Comparison of ENCODE assay signal across 14 cellular contexts in the genomic region with DNA sequence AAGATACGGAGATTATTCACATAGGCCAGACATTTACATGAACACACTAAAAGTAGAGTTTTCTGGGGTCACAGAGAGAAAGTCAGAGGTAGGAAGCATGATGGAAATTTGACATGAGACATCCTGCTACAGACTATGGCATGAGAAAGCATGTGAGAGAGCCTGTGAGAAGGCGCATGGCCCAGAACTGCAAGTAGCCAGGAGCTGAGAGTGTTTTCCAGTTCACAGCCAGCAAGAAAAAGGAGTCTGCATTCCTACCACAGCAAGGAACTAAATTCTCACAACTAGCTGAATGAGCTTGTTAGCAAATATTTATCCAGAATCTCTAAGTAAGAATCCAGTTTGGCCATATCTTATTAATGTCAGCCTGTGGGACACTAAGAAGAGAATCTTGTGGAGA.
DNase-seq lines count a peak whose midpoint lies in the region; ATAC-seq and TF ChIP-seq lines count a peak whose summit lies in the region.
"Had no signal": no experiment of that assay in that cellular context is flagged by ENCODE, and none has a peak within 500 bp of the region (broad histone marks: within the 10 kb centered on the region; RNA-seq: fewer than 3 reads in every experiment).

No MANE protein-coding gene starts in this region.

- H3K4me1 ChIP-seq in endodermal cell (ENCODE audit: control insufficient read depth, insufficient read depth, low read length) (peaks cover 3% of the 10 kb centered on the region), neural progenitor cell (peaks cover 9% of the 10 kb centered on the region)

- H3K9me3 Mint-ChIP-seq in endodermal cell (no peaks in the 10 kb centered on the region), neural progenitor cell (no peaks in the 10 kb centered on the region), endothelial cell (ENCODE audit: unreplicated experiment) (no peaks in the 10 kb centered on the region)

- no peaks in the 10 kb centered on the region for H3F3A ChIP-seq in neural progenitor cell (ENCODE audit: low read depth)

- no peak overlapping the region for H3K4me3 ChIP-seq in SK-N-MC
- no peak overlapping the region for H3K4me3 ChIP-seq in endodermal cell (ENCODE audit: low read length)
- no peak overlapping the region for H3K4me3 ChIP-seq in neural progenitor cell
- H3K4me3 ChIP-seq: BLaER1 had no signal

- no peaks in the 10 kb centered on the region for H4K20me1 ChIP-seq in neural progenitor cell (ENCODE audit: low read depth)
- H4K20me1 ChIP-seq: BLaER1 had no signal

- ATAC-seq in HG03571 (IDR thresholded peaks at IDR 0.05; ENCODE audit: unreplicated experiment) (no peak), HG03045 (IDR thresholded peaks at IDR 0.05; ENCODE audit: unreplicated experiment) (no peak)

- no peak for TF ChIP-seq CTCF in endodermal cell (conservative IDR thresholded peaks at IDR 0.05)
- no peak for TF ChIP-seq CTCF in neural progenitor cell (IDR thresholded peaks at IDR 0.05)
- no peak for TF ChIP-seq CTCF in endothelial cell (IDR thresholded peaks at IDR 0.05; ENCODE audit: unreplicated experiment)

- no peak overlapping the region for H3K9ac ChIP-seq in SK-N-MC (ENCODE audit: insufficient read length)
- no peak overlapping the region for H3K9ac ChIP-seq in endodermal cell (ENCODE audit: extremely low read depth, low read length, poor library complexity, severe bottlenecking)
- no peak overlapping the region for H3K9ac ChIP-seq in neural progenitor cell
- H3K9ac ChIP-seq: BLaER1 had no signal

- WGBS in endodermal cell (ENCODE audit: insufficient coverage in 1 of 2, insufficient read length in 1 of 2), 2 experiments, result 70 to 94% methylated on average over 1 to 2 of the region's 2 CpGs

- H2AFZ ChIP-seq in neural progenitor cell (replicated peaks), result peak overlapping the region; percentile 75

- H3K4me1 Mint-ChIP-seq in endodermal cell (peaks cover 5% of the 10 kb centered on the region), neural progenitor cell (peaks cover 11% of the 10 kb centered on the region), endothelial cell (ENCODE audit: unreplicated experiment) (peaks cover 8% of the 10 kb centered on the region)
- H3K4me1 Mint-ChIP-seq: CD4-positive, CD25-positive, alpha-beta regulatory T cell had no signal

- H3K27me3 ChIP-seq in endodermal cell (ENCODE audit: control insufficient read depth, insufficient read depth, low read length, poor library complexity, severe bottlenecking) (no peaks in the 10 kb centered on the region), neural progenitor cell (no peaks in the 10 kb centered on the region)
- H3K27me3 ChIP-seq: BLaER1 had no signal

- no peaks in the 10 kb centered on the region for H3K27me3 Mint-ChIP-seq in endodermal cell (ENCODE audit: insufficient read depth)
- no peaks in the 10 kb centered on the region for H3K27me3 Mint-ChIP-seq in neural progenitor cell (ENCODE audit: insufficient read depth, low read depth)
- peaks cover 1% of the 10 kb centered on the region for H3K27me3 Mint-ChIP-seq in endothelial cell (ENCODE audit: unreplicated experiment)
- H3K27me3 Mint-ChIP-seq: CD4-positive, CD25-positive, alpha-beta regulatory T cell had no signal

- H3K4me3 Mint-ChIP-seq in endodermal cell (no peak overlapping the region), neural progenitor cell (no peak overlapping the region), endothelial cell (ENCODE audit: unreplicated experiment) (no peak overlapping the region)
- H3K4me3 Mint-ChIP-seq: CD4-positive, CD25-positive, alpha-beta regulatory T cell had no signal

- H3K27ac Mint-ChIP-seq in endodermal cell, result no peak overlapping the region
- H3K27ac Mint-ChIP-seq in neural progenitor cell, result peak overlapping the region; percentile 80
- H3K27ac Mint-ChIP-seq in endothelial cell (ENCODE audit: unreplicated experiment), result no peak overlapping the region
- H3K27ac Mint-ChIP-seq: CD4-positive, CD25-positive, alpha-beta regulatory T cell had no signal

- H3K36me3 Mint-ChIP-seq in endodermal cell (ENCODE audit: low read depth), result no peaks in the 10 kb centered on the region
- H3K36me3 Mint-ChIP-seq in neural progenitor cell, result no peaks in the 10 kb centered on the region
- no peaks in the 10 kb centered on the region for H3K36me3 Mint-ChIP-seq in endothelial cell (ENCODE audit: low read depth, unreplicated experiment)
- H3K36me3 Mint-ChIP-seq: CD4-positive, CD25-positive, alpha-beta regulatory T cell had no signal

- DNase-seq in Ammon's horn (ENCODE audit: low spot score) (peak; percentile 3), SK-N-MC (ENCODE audit: low read depth, low spot score) (no peak), endodermal cell (peak; percentile 53), neural progenitor cell (ENCODE audit: low spot score) (peak; percentile 17), NCI-H2171 treated with DMSO at 0.1 percent for 48 hours (lab: John Stamatoyannopoulos, UW) (no peak), endothelial cell (ENCODE audit: low spot score) (no peak)
- DNase-seq: CD4-positive, CD25-positive, alpha-beta regulatory T cell; DMS53; GF-D8 had no signal

- H3K36me3 ChIP-seq in SK-N-MC (ENCODE audit: insufficient read depth, low read length), result no peaks in the 10 kb centered on the region
- H3K36me3 ChIP-seq in endodermal cell (ENCODE audit: control insufficient read depth, insufficient read depth, low read length), result no peaks in the 10 kb centered on the region
- no peaks in the 10 kb centered on the region for H3K36me3 ChIP-seq in neural progenitor cell
- H3K36me3 ChIP-seq: BLaER1 had no signal

- H3K79me2 ChIP-seq in neural progenitor cell (ENCODE audit: low read depth), result no peaks in the 10 kb centered on the region

- no peaks in the 10 kb centered on the region; the same call in 1 of the 2 replicates for H3K9me3 ChIP-seq in SK-N-MC (ENCODE audit: low read depth, low read length)
- H3K9me3 ChIP-seq in endodermal cell (ENCODE audit: control insufficient read depth, low read length), result no peaks in the 10 kb centered on the region
- H3K9me3 ChIP-seq in neural progenitor cell (ENCODE audit: low read depth), result no peaks in the 10 kb centered on the region
- H3K9me3 ChIP-seq: BLaER1 had no signal

- H3K27ac ChIP-seq in SK-N-MC, result peak overlapping the region; percentile 11; the same call in 1 of the 2 replicates
- H3K27ac ChIP-seq in endodermal cell (ENCODE audit: low read depth, low read length), result no peak overlapping the region
- no peak overlapping the region for H3K27ac ChIP-seq in neural progenitor cell
- H3K27ac ChIP-seq: 22Rv1, BLaER1, HL-60 had no signal

- H3K4me2 ChIP-seq in neural progenitor cell, result peak overlapping the region; percentile 15
- H3K4me2 ChIP-seq: BLaER1 had no signal

Comparison
In these comparisons a context has a peak if more than half of its experiments do, and no peak if none do; other contexts are left out.
1. DNase-seq: peak in Ammon's horn (single experiment), endodermal cell (single experiment) and neural progenitor cell (single experiment); none in SK-N-MC (single experiment), NCI-H2171 treated with DMSO at 0.1 percent for 48 hours (single experiment) and endothelial cell (single experiment).